Comparison of ENCODE assay signal across 18 cellular contexts in the genomic region with DNA sequence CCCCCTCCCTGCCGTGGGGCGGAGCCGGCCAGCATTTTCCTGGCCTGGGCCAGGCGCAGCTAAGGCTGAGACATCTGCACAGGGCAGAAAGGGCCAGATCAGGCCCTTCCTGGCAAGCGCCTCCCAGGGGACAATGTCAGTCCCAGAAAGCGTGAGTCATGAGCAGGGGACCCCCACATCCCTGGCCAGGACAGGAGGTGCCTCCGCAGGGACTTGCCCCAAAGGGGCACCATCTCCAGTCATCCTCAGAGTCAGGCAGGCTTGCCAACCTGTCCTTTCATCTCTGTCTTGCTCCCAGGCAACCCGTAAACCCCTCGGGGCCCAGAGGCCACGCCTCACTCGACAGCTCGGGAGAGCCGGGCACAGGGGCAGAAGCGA. TPM values are rescaled to one million over a fixed set of nuclear protein-coding genes. Genes with fewer than 3 reads are reported as not detected.
DNase-seq lines count a peak whose midpoint lies in the region; ATAC-seq and TF ChIP-seq lines count a peak whose summit lies in the region.
"Had no signal": no experiment of that assay in that cellular context is flagged by ENCODE, and none has a peak within 500 bp of the region (broad histone marks: within the 10 kb centered on the region; RNA-seq: fewer than 3 reads in every experiment).

No MANE protein-coding gene starts in this region.

- no peaks in the 10 kb centered on the region for H3K79me1 ChIP-seq in mesendoderm (ENCODE audit: low read length)

- intact Hi-C loops in sigmoid colon (cut with DNase I) (no loop called here), left lung (cut with DNase I) (no loop called here)

- CTCF ChIA-PET in RWPE1 (lab: Yijun Ruan, JAX) = no interaction called here

- POLR2A ChIA-PET in RWPE1 (lab: Yijun Ruan, JAX; ENCODE audit: low non-redundant PET) = no interaction called here

- no peak for TF ChIP-seq CTCF in RWPE1 (conservative IDR thresholded peaks at IDR 0.05; ENCODE audit: low read depth)
- TF ChIP-seq CTCF in sigmoid colon (IDR thresholded peaks at IDR 0.05) = no peak
- no peak for TF ChIP-seq CTCF in left lung (IDR thresholded peaks at IDR 0.05)

- no peaks in the 10 kb centered on the region for H4K20me1 ChIP-seq in BLaER1

- no peak overlapping the region for H2AK5ac ChIP-seq in mesendoderm (ENCODE audit: low read length)

- H2BK120ac ChIP-seq in mesendoderm (ENCODE audit: low read depth, low read length) = no peak overlapping the region

- H4K5ac ChIP-seq in mesendoderm (ENCODE audit: low read length) = no peak overlapping the region

- WGBS in mesendoderm (ENCODE audit: extremely low coverage, insufficient coverage, low lambda C conversion rate) = no CpG with 5 or more reads among the region's 14 CpGs
- WGBS in sigmoid colon, 2 donors = 85 to 88% methylated on average over 14 of the region's 14 CpGs

- no peaks in the 10 kb centered on the region for H3K27me3 ChIP-seq in BLaER1
- no peaks in the 10 kb centered on the region for H3K27me3 ChIP-seq in mesendoderm (ENCODE audit: insufficient read depth, low read length, poor library complexity)
- no peaks in the 10 kb centered on the region for H3K27me3 ChIP-seq in sigmoid colon
- peaks cover 0 to 26% of the 10 kb centered on the region in 2 donors for H3K27me3 ChIP-seq in left lung
- H3K27me3 ChIP-seq in H7 (ENCODE audit: control insufficient read depth, insufficient read depth, low read length) = no peaks in the 10 kb centered on the region

- H3K18ac ChIP-seq in mesendoderm (ENCODE audit: low read length) = no peak overlapping the region

- no peak overlapping the region for H2BK5ac ChIP-seq in mesendoderm (ENCODE audit: low read length)

- H3K4me2 ChIP-seq in BLaER1 (peak overlapping the region; percentile 58), mesendoderm (ENCODE audit: low read length) (no peak overlapping the region)

- H2BK15ac ChIP-seq in mesendoderm (replicated peaks; ENCODE audit: low read depth) = no peak overlapping the region

- H3K4me3 ChIP-seq in BLaER1 (no peak overlapping the region), mesendoderm (ENCODE audit: low read length) (no peak overlapping the region), sigmoid colon (no peak overlapping the region), left lung (no peak overlapping the region), H7 (ENCODE audit: insufficient read depth, low read depth, low read length) (no peak overlapping the region)
- H3K4me3 ChIP-seq: lower lobe of right lung had no signal

- H3K36me3 ChIP-seq in BLaER1 (no peaks in the 10 kb centered on the region), mesendoderm (ENCODE audit: control insufficient read depth, insufficient read depth, low read length) (no peaks in the 10 kb centered on the region), sigmoid colon (no peaks in the 10 kb centered on the region), left lung (no peaks in the 10 kb centered on the region), H7 (replicated peaks; ENCODE audit: control insufficient read depth, insufficient read depth, low read length) (no peaks in the 10 kb centered on the region)
- H3K36me3 ChIP-seq: lower lobe of right lung had no signal

- H4K8ac ChIP-seq in mesendoderm (ENCODE audit: low read depth, low read length) = no peak overlapping the region

- ATAC-seq in GM19025 (IDR thresholded peaks at IDR 0.05; ENCODE audit: low read depth, unreplicated experiment) (peak; percentile 72), left lung (no peak)
- ATAC-seq: activated naive CD4-positive, alpha-beta T cell treated with anti-CD3 and anti-CD28 coated beads, Interleukin-2, amount 50 U/mL, for 72 hours had no signal

- H3K27ac ChIP-seq in BLaER1 = no peak overlapping the region
- H3K27ac ChIP-seq in RWPE1 = peak overlapping the region; percentile 21
- no peak overlapping the region for H3K27ac ChIP-seq in mesendoderm (ENCODE audit: low read depth, low read length)
- no peak overlapping the region for H3K27ac ChIP-seq in sigmoid colon
- no peak overlapping the region for H3K27ac ChIP-seq in left lung
- H3K27ac ChIP-seq: lower lobe of right lung had no signal

- no peak for TF ChIP-seq POLR2A in sigmoid colon (IDR thresholded peaks at IDR 0.05)

- no peak overlapping the region for H3K23ac ChIP-seq in mesendoderm (ENCODE audit: low read length)

- TF ChIP-seq EP300 in sigmoid colon (IDR thresholded peaks at IDR 0.05) = no peak

- H3K9ac ChIP-seq in BLaER1 = no peak overlapping the region; the same call in 1 of the 2 replicates
- no peak overlapping the region for H3K9ac ChIP-seq in mesendoderm (ENCODE audit: low read length)

- no peaks in the 10 kb centered on the region for H3K79me2 ChIP-seq in mesendoderm (ENCODE audit: control insufficient read depth, insufficient read depth, low read length)

- H3K9me3 ChIP-seq in BLaER1 = peaks cover 19% of the 10 kb centered on the region
- H3K9me3 ChIP-seq in sigmoid colon = peaks cover 0 to 6% (median 4%) of the 10 kb centered on the region in 4 donors
- peaks cover 0 to 16% of the 10 kb centered on the region in 2 donors for H3K9me3 ChIP-seq in left lung

- H3K4me1 ChIP-seq in BLaER1 (peaks cover 33% of the 10 kb centered on the region), mesendoderm (ENCODE audit: control insufficient read depth, low read depth, low read length) (no peaks in the 10 kb centered on the region), sigmoid colon (no peaks in the 10 kb centered on the region), left lung (peaks cover 0 to 43% of the 10 kb centered on the region in 2 donors)
- H3K4me1 ChIP-seq: lower lobe of right lung had no signal

- DNase-seq in RWPE1 (ENCODE audit: low spot score) = no peak
- no peak for DNase-seq in mesendoderm
- no peak for DNase-seq in sigmoid colon
- DNase-seq in occipital lobe (lab: John Stamatoyannopoulos, UW) = no peak
- DNase-seq in left lung = no peak
- DNase-seq in H7 = no peak
- DNase-seq: lower lobe of right lung; NCI-H1694; NCI-H774; retina; RPMI8226; stimulated activated CD8-positive, alpha-beta memory T cell treated with anti-CD3 and anti-CD28 coated beads, Interleukin-4, amount 100 ng/mL, for 48 hours had no signal

- H3K56ac ChIP-seq in mesendoderm (ENCODE audit: low read length) = peak overlapping the region; percentile 42

- H3K4ac ChIP-seq in mesendoderm (ENCODE audit: low read depth, low read length) = no peak overlapping the region

RNA-seq across cellular contexts. Expression of a gene that starts 43.2 kb away (rescaled TPM):
- 62.9 TPM for polyA plus RNA-seq in mesendoderm (2013, experiment 1 of 2)
- polyA plus RNA-seq in mesendoderm (2013, experiment 2 of 2) = 59.7 TPM
- total RNA-seq in sigmoid colon = 1 to 10 TPM in 3 of 4 donors, under 1 TPM in 1; 0.66 to 8.8 (median 3.4) TPM
- polyA plus RNA-seq in sigmoid colon = 10 to 100 TPM in 1 of 3 donors, 1 to 10 TPM in 1, not detected in 1; 3.9 to 26.4 TPM
- total RNA-seq in occipital lobe = not detected
- 10 to 100 TPM; 11.8 to 21.4 TPM for total RNA-seq in left lung
- total RNA-seq in H7 (2014; rRNA removed; shearing (Covaris generic)) = 16.3 and 16.4 TPM in 2 replicates

RNA-seq across cellular contexts. Expression of a gene that starts 56.3 kb away (rescaled TPM):
- polyA plus RNA-seq in mesendoderm (2013, experiment 1 of 2) = not detected
- not detected for polyA plus RNA-seq in mesendoderm (2013, experiment 2 of 2)
- not detected for total RNA-seq in sigmoid colon
- not detected for polyA plus RNA-seq in sigmoid colon
- not detected for total RNA-seq in occipital lobe
- total RNA-seq in left lung = not detected
- not detected in 2 replicates for total RNA-seq in H7 (2014; rRNA removed; shearing (Covaris generic))
- total RNA-seq: activated naive CD4-positive, alpha-beta T cell treated with anti-CD3 and anti-CD28 coated beads, Interleukin-2, amount 50 U/mL, for 72 hours; bronchial epithelial cell; lower lobe of right lung; T-helper 1 cell treated with Interleukin-12 subunit alpha and Interleukin-12 subunit beta and Interleukin-4 antibody, amounts not matched to agents 30 ng/mL and 1 ng/mL, for 36 hours had no signal
- polyA plus RNA-seq: BJ had no signal
